Comparison of ENCODE assay signal across 1 cellular context in genomic region chr5:43075319-43076293, GRCh38.
TF ChIP-seq lines count a peak whose summit lies in the region.

No MANE protein-coding gene starts in this region.

TF ChIP-seq in K562, 482 proteins besides CTCF, POLR2A, EP300 and RAD21 (continued from another document and continues in another):
- TF ChIP-seq FOXM1 (IDR thresholded peaks at IDR 0.05; ENCODE audit: low read depth) (peak; percentile 18; the same call in 1 of the 2 replicates), FOXM1 (CRISPR knock-in tag; IDR thresholded peaks at IDR 0.05; ENCODE audit: low read depth) (no peak), CLOCK (CRISPR knock-in tag; IDR thresholded peaks at IDR 0.05; ENCODE audit: borderline replicate concordance) (no peak), ZNF655 (CRISPR knock-in tag; IDR thresholded peaks at IDR 0.05) (no peak), ZNF316 (IDR thresholded peaks at IDR 0.05) (peak; percentile 79), DLX4 (CRISPR knock-in tag; IDR thresholded peaks at IDR 0.05) (no peak), HOMEZ (CRISPR knock-in tag; IDR thresholded peaks at IDR 0.05) (no peak), SMAD2 (IDR thresholded peaks at IDR 0.05; ENCODE audit: low read depth, low read length) (no peak), SREBF1 (IDR thresholded peaks at IDR 0.05; ENCODE audit: borderline replicate concordance, low read depth, low read length) (no peak), ID3 (CRISPR knock-in tag; IDR thresholded peaks at IDR 0.05) (no peak), ID3 (tag; IDR thresholded peaks at IDR 0.05) (peak; percentile 84), CEBPZ (IDR thresholded peaks at IDR 0.05; ENCODE audit: borderline replicate concordance, low read depth, low read length) (no peak), PPARD (CRISPR knock-in tag; IDR thresholded peaks at IDR 0.05) (no peak), NFATC3 (IDR thresholded peaks at IDR 0.05) (0 out of 2 replicates have a peak, but pooled peaks have one; percentile 25), CBFB (CRISPR knock-in tag; IDR thresholded peaks at IDR 0.05) (no peak), PHF8 (IDR thresholded peaks at IDR 0.05; ENCODE audit: borderline replicate concordance, low read length) (peak; percentile 32; the same call in 1 of the 2 replicates), DMBX1 (CRISPR knock-in tag; IDR thresholded peaks at IDR 0.05; ENCODE audit: borderline replicate concordance) (peak; percentile 92), TEAD2 (tag; IDR thresholded peaks at IDR 0.05) (peak; percentile 45), CREBBP (IDR thresholded peaks at IDR 0.05; ENCODE audit: low read depth, low read length) (no peak), MEF2A (IDR thresholded peaks at IDR 0.05; ENCODE audit: control insufficient read depth, low read depth, low read length) (no peak), BRCA1 (IDR thresholded peaks at IDR 0.05) (no peak), BRCA1 (CRISPR knock-in tag; IDR thresholded peaks at IDR 0.05) (no peak), ASH1L (IDR thresholded peaks at IDR 0.05; ENCODE audit: borderline replicate concordance, low read depth, partially characterized antibody) (peak; percentile 36), TCF7 (IDR thresholded peaks at IDR 0.05; ENCODE audit: borderline replicate concordance) (no peak), MLLT1 (IDR thresholded peaks at IDR 0.05) (no peak), HMGN3 (IDR thresholded peaks at IDR 0.05; ENCODE audit: borderline replicate concordance, extremely low read depth, insufficient read length, low read depth, low read length) (no peak), MAFG (tag; conservative IDR thresholded peaks at IDR 0.05) (peak; percentile 65), ZNF444 (CRISPR knock-in tag; IDR thresholded peaks at IDR 0.05) (no peak), ZBTB40 (IDR thresholded peaks at IDR 0.05) (peak; percentile 82), ZBTB40 (CRISPR knock-in tag; IDR thresholded peaks at IDR 0.05) (no peak), U2AF1 (optimal IDR thresholded peaks at IDR 0.05; ENCODE audit: low read depth, low read length) (no peak), PHF21A (IDR thresholded peaks at IDR 0.05; ENCODE audit: borderline replicate concordance, low read depth) (peak; percentile 88), ZNF583 (CRISPR knock-in tag; IDR thresholded peaks at IDR 0.05) (peak; percentile 74), TARDBP (IDR thresholded peaks at IDR 0.05) (no peak; the same call in 1 of the 2 replicates), ILF3 (IDR thresholded peaks at IDR 0.05; ENCODE audit: borderline replicate concordance) (no peak), ZNF212 (CRISPR knock-in tag; IDR thresholded peaks at IDR 0.05) (no peak), HDAC2 (IDR thresholded peaks at IDR 0.05) (peak; percentile 64), ZNF79 (CRISPR knock-in tag; IDR thresholded peaks at IDR 0.05; ENCODE audit: low read depth) (no peak)
